Comparison of ENCODE assay signal across 1 cellular context in genomic region chr17:45230787-45231480, GRCh38.
A peak's percentile ranks its signal among the peaks of the same experiment; 100 is the strongest.
TF ChIP-seq lines count a peak whose summit lies in the region.

No MANE protein-coding gene starts in this region.

TF ChIP-seq in HepG2, 621 proteins besides CTCF, POLR2A, EP300 and RAD21 (continues in another document):
- TF ChIP-seq MTERF4 (CRISPR knock-in tag; IDR thresholded peaks at IDR 0.05) (no peak), KLF12 (CRISPR knock-in tag; IDR thresholded peaks at IDR 0.05; ENCODE audit: borderline replicate concordance) (no peak), SIX4 (CRISPR knock-in tag; IDR thresholded peaks at IDR 0.05) (no peak), ZNF691 (CRISPR knock-in tag; IDR thresholded peaks at IDR 0.05; ENCODE audit: borderline replicate concordance, low read depth) (peak; percentile 90), HNRNPLL (IDR thresholded peaks at IDR 0.05; ENCODE audit: low read depth, low read length, poor library complexity, severe bottlenecking) (peak; percentile 8), ZBTB7A (CRISPR knock-in tag; IDR thresholded peaks at IDR 0.05) (peak; percentile 39; the same call in 1 of the 2 replicates), MTA1 (CRISPR knock-in tag; IDR thresholded peaks at IDR 0.05; ENCODE audit: borderline replicate concordance) (peak; percentile 42; the same call in 1 of the 2 replicates), ZNF350 (CRISPR knock-in tag; IDR thresholded peaks at IDR 0.05; ENCODE audit: borderline replicate concordance, low read depth) (no peak), ZNF788 (CRISPR knock-in tag; IDR thresholded peaks at IDR 0.05; ENCODE audit: borderline replicate concordance) (0 out of 2 replicates have a peak, but pooled peaks have one; percentile 36), GZF1 (CRISPR knock-in tag; IDR thresholded peaks at IDR 0.05) (no peak), ZNF138 (CRISPR knock-in tag; IDR thresholded peaks at IDR 0.05; ENCODE audit: low read depth) (no peak), HDAC2 (CRISPR knock-in tag; IDR thresholded peaks at IDR 0.05) (peak; percentile 33; the same call in 1 of the 2 replicates), MYPOP (CRISPR knock-in tag; IDR thresholded peaks at IDR 0.05) (0 out of 2 replicates have a peak, but pooled peaks have one; percentile 5), ZMYM3 (CRISPR knock-in tag; IDR thresholded peaks at IDR 0.05) (peak; percentile 84), ZNF564 (CRISPR knock-in tag; IDR thresholded peaks at IDR 0.05) (0 out of 2 replicates have a peak, but pooled peaks have one; percentile 26), NR1H2 (CRISPR knock-in tag; IDR thresholded peaks at IDR 0.05; ENCODE audit: borderline replicate concordance, low read depth) (no peak), ZNF543 (CRISPR knock-in tag; IDR thresholded peaks at IDR 0.05) (no peak), SALL1 (CRISPR knock-in tag; IDR thresholded peaks at IDR 0.05) (no peak), PHF20 (CRISPR knock-in tag; IDR thresholded peaks at IDR 0.05) (0 out of 2 replicates have a peak, but pooled peaks have one; percentile 15), CHD2 (IDR thresholded peaks at IDR 0.05; ENCODE audit: low read depth, low read length) (no peak), UBTF (CRISPR knock-in tag; IDR thresholded peaks at IDR 0.05) (peak; percentile 26; the same call in 1 of the 2 replicates), FOXO1 (CRISPR knock-in tag; IDR thresholded peaks at IDR 0.05) (peak; percentile 16; the same call in 1 of the 2 replicates), ZNF101 (CRISPR knock-in tag; IDR thresholded peaks at IDR 0.05; ENCODE audit: borderline replicate concordance, low read depth) (no peak), PLRG1 (conservative IDR thresholded peaks at IDR 0.05) (no peak), TFDP1 (CRISPR knock-in tag; IDR thresholded peaks at IDR 0.05; ENCODE audit: borderline replicate concordance) (no peak), NRL (CRISPR knock-in tag; IDR thresholded peaks at IDR 0.05; ENCODE audit: borderline replicate concordance) (no peak), ZNF556 (CRISPR knock-in tag; IDR thresholded peaks at IDR 0.05; ENCODE audit: borderline replicate concordance) (0 out of 2 replicates have a peak, but pooled peaks have one; percentile 14), FOXK2 (IDR thresholded peaks at IDR 0.05) (no peak), AKAP8 (CRISPR knock-in tag; IDR thresholded peaks at IDR 0.05) (no peak), SAP130 (CRISPR knock-in tag; IDR thresholded peaks at IDR 0.05; ENCODE audit: low read depth) (peak; percentile 5; the same call in 1 of the 2 replicates), HNF1B (CRISPR knock-in tag; IDR thresholded peaks at IDR 0.05) (0 out of 2 replicates have a peak, but pooled peaks have one; percentile 56), MXD3 (CRISPR knock-in tag; IDR thresholded peaks at IDR 0.05) (peak; percentile 47; the same call in 1 of the 2 replicates)
- TF ChIP-seq, protein P1, sequence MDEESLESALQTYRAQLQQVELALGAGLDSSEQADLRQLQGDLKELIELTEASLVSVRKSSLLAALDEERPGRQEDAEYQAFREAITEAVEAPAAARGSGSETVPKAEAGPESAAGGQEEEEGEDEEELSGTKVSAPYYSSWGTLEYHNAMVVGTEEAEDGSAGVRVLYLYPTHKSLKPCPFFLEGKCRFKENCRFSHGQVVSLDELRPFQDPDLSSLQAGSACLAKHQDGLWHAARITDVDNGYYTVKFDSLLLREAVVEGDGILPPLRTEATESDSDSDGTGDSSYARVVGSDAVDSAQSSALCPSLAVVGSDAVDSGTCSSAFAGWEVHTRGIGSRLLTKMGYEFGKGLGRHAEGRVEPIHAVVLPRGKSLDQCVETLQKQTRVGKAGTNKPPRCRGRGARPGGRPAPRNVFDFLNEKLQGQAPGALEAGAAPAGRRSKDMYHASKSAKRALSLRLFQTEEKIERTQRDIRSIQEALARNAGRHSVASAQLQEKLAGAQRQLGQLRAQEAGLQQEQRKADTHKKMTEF (CRISPR knock-in tag; IDR thresholded peaks at IDR 0.05): peak; percentile 11; the same call in 1 of the 2 replicates
- TF ChIP-seq, protein P2, sequence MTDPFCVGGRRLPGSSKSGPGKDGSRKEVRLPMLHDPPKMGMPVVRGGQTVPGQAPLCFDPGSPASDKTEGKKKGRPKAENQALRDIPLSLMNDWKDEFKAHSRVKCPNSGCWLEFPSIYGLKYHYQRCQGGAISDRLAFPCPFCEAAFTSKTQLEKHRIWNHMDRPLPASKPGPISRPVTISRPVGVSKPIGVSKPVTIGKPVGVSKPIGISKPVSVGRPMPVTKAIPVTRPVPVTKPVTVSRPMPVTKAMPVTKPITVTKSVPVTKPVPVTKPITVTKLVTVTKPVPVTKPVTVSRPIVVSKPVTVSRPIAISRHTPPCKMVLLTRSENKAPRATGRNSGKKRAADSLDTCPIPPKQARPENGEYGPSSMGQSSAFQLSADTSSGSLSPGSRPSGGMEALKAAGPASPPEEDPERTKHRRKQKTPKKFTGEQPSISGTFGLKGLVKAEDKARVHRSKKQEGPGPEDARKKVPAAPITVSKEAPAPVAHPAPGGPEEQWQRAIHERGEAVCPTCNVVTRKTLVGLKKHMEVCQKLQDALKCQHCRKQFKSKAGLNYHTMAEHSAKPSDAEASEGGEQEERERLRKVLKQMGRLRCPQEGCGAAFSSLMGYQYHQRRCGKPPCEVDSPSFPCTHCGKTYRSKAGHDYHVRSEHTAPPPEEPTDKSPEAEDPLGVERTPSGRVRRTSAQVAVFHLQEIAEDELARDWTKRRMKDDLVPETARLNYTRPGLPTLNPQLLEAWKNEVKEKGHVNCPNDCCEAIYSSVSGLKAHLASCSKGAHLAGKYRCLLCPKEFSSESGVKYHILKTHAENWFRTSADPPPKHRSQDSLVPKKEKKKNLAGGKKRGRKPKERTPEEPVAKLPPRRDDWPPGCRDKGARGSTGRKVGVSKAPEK (CRISPR knock-in tag; IDR thresholded peaks at IDR 0.05; ENCODE audit: borderline replicate concordance): peak; percentile 68; the same call in 1 of the 2 replicates
- TF ChIP-seq, protein P3, sequence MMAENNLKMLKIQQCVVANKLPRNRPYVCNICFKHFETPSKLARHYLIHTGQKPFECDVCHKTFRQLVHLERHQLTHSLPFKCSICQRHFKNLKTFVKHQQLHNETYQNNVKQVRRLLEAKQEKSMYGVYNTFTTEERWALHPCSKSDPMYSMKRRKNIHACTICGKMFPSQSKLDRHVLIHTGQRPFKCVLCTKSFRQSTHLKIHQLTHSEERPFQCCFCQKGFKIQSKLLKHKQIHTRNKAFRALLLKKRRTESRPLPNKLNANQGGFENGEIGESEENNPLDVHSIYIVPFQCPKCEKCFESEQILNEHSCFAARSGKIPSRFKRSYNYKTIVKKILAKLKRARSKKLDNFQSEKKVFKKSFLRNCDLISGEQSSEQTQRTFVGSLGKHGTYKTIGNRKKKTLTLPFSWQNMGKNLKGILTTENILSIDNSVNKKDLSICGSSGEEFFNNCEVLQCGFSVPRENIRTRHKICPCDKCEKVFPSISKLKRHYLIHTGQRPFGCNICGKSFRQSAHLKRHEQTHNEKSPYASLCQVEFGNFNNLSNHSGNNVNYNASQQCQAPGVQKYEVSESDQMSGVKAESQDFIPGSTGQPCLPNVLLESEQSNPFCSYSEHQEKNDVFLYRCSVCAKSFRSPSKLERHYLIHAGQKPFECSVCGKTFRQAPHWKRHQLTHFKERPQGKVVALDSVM (CRISPR knock-in tag; IDR thresholded peaks at IDR 0.05): peak; percentile 27; the same call in 1 of the 2 replicates
- TF ChIP-seq, protein P4, sequence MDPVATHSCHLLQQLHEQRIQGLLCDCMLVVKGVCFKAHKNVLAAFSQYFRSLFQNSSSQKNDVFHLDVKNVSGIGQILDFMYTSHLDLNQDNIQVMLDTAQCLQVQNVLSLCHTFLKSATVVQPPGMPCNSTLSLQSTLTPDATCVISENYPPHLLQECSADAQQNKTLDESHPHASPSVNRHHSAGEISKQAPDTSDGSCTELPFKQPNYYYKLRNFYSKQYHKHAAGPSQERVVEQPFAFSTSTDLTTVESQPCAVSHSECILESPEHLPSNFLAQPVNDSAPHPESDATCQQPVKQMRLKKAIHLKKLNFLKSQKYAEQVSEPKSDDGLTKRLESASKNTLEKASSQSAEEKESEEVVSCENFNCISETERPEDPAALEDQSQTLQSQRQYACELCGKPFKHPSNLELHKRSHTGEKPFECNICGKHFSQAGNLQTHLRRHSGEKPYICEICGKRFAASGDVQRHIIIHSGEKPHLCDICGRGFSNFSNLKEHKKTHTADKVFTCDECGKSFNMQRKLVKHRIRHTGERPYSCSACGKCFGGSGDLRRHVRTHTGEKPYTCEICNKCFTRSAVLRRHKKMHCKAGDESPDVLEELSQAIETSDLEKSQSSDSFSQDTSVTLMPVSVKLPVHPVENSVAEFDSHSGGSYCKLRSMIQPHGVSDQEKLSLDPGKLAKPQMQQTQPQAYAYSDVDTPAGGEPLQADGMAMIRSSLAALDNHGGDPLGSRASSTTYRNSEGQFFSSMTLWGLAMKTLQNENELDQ (CRISPR knock-in tag; IDR thresholded peaks at IDR 0.05; ENCODE audit: borderline replicate concordance): no peak
- TF ChIP-seq, protein P5, sequence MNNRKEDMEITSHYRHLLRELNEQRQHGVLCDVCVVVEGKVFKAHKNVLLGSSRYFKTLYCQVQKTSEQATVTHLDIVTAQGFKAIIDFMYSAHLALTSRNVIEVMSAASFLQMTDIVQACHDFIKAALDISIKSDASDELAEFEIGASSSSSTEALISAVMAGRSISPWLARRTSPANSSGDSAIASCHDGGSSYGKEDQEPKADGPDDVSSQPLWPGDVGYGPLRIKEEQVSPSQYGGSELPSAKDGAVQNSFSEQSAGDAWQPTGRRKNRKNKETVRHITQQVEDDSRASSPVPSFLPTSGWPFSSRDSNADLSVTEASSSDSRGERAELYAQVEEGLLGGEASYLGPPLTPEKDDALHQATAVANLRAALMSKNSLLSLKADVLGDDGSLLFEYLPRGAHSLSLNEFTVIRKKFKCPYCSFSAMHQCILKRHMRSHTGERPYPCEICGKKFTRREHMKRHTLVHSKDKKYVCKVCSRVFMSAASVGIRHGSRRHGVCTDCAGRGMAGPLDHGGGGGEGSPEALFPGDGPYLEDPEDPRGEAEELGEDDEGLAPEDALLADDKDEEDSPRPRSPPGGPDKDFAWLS (CRISPR knock-in tag; IDR thresholded peaks at IDR 0.05; ENCODE audit: borderline replicate concordance): no peak
